ENCODE assay signal across 9 cellular contexts in genomic region chr7:92169529-92169928, GRCh38. TPM values are rescaled to one million over a fixed set of nuclear protein-coding genes. Genes with fewer than 3 reads are reported as not detected.
"Had no signal": no experiment of that assay in that cellular context is flagged by ENCODE, and none has a peak within 500 bp of the region (broad histone marks: within the 10 kb centered on the region; RNA-seq: fewer than 3 reads in every experiment).

No MANE protein-coding gene starts in this region.

RNA-seq across cellular contexts. Expression of gene LRRD1, which starts 9.4 kb away (rescaled TPM):
- total RNA-seq: PC-3, PC-9, Right ventricle myocardium inferior, Right ventricle myocardium superior, RPMI7951, SJSA1, SK-MEL-5, T-cell had no signal
- polyA plus RNA-seq: SK-N-SH had no signal
